1 cellular context compared by ENCODE assay signal in the genomic region with DNA sequence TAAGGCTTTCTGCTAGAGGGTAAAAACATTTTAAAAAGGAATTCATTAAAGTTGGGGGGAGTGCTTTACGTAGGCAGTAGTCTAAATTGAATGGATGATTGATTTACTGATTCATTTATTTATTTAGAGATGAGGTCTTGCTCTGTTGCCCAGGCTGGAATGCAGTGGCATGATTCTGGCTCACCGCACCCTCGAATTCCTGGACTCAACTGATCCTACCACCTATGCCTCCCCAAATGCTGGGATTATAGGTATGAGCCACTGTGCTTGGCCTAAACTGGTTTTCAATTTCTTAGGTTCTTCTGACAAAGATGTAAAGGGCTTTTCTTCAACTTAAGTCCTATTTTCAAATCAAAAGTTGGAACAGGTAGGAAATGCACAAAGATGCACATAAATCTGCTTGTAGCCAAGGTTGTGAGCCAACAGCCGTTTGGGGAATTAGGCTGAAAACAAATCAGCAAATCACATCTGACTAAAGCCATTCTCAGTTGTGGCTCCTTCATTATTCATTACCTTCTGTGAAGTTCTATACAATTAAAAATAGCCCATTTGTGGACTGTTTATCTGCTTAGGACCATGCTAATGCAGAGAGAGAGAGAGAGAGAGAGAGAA.
TF ChIP-seq lines count a peak whose summit lies in the region.

No MANE protein-coding gene starts in this region.

TF ChIP-seq in HCT116, 20 proteins besides CTCF, POLR2A, EP300 and RAD21 (continued from another document):
- TF ChIP-seq REST (IDR thresholded peaks at IDR 0.05; ENCODE audit: low read depth) (no peak), CBX3 (IDR thresholded peaks at IDR 0.05; ENCODE audit: low read depth) (no peak), EZH2phosphoT487 (IDR thresholded peaks at IDR 0.05; ENCODE audit: borderline replicate concordance) (no peak)
